Comparison of ENCODE assay signal across 17 cellular contexts in genomic region chr4:56320293-56320692, GRCh38.
"Had no signal": no experiment of that assay in that cellular context is flagged by ENCODE, and none has a peak within 500 bp of the region (broad histone marks: within the 10 kb centered on the region; RNA-seq: fewer than 3 reads in every experiment).

No MANE protein-coding gene starts in this region.

- H3K4me3 ChIP-seq: colonic mucosa, esophagus muscularis mucosa, gastrocnemius medialis, heart left ventricle, left lung, mucosa of descending colon, tibial artery, vagina had no signal

- H3K36me3 ChIP-seq: colonic mucosa, esophagus muscularis mucosa, gastrocnemius medialis, heart left ventricle, left lung, tibial artery, vagina had no signal

- H3K9ac ChIP-seq: parathyroid adenoma had no signal

- H3K9me3 Mint-ChIP-seq: activated T-helper 17 cell treated with anti-CD3 and anti-CD28 coated beads, Interleukin-2, amount 50 U/mL, for 72 hours; naive thymus-derived CD8-positive, alpha-beta T cell; stimulated activated effector memory CD8-positive, alpha-beta T cell treated with anti-CD3 and anti-CD28 coated beads, Interleukin-12 subunit alpha, Interleukin-12 subunit beta, amount 100 ng/mL, for 72 hours had no signal

- DNase-seq: activated CD4-positive, alpha-beta T cell treated with anti-CD3 and anti-CD28 coated beads, Interleukin-2, amount 50 U/mL, for 4 hours; activated naive CD4-positive, alpha-beta T cell treated with Interleukin-2 at 50 U/mL for 16 hours; activated T-cell treated with anti-CD3 and anti-CD28 coated beads for 4 hours; aorta; colonic mucosa; gastrocnemius medialis; heart left ventricle; left lung; mucosa of descending colon; naive thymus-derived CD8-positive, alpha-beta T cell; tibial artery had no signal

- H3K27me3 Mint-ChIP-seq: activated T-helper 17 cell treated with anti-CD3 and anti-CD28 coated beads, Interleukin-2, amount 50 U/mL, for 72 hours had no signal

- H3K4me1 ChIP-seq: colonic mucosa, esophagus muscularis mucosa, gastrocnemius medialis, heart left ventricle, left lung, parathyroid adenoma, tibial artery, vagina had no signal

- H3K4me1 Mint-ChIP-seq: activated T-helper 17 cell treated with anti-CD3 and anti-CD28 coated beads, Interleukin-2, amount 50 U/mL, for 72 hours; naive thymus-derived CD8-positive, alpha-beta T cell; stimulated activated effector memory CD8-positive, alpha-beta T cell treated with anti-CD3 and anti-CD28 coated beads, Interleukin-12 subunit alpha, Interleukin-12 subunit beta, amount 100 ng/mL, for 72 hours had no signal

- H3K4me3 Mint-ChIP-seq: activated T-helper 17 cell treated with anti-CD3 and anti-CD28 coated beads, Interleukin-2, amount 50 U/mL, for 72 hours; naive thymus-derived CD8-positive, alpha-beta T cell; stimulated activated effector memory CD8-positive, alpha-beta T cell treated with anti-CD3 and anti-CD28 coated beads, Interleukin-12 subunit alpha, Interleukin-12 subunit beta, amount 100 ng/mL, for 72 hours had no signal

- H3K27ac ChIP-seq: colonic mucosa, esophagus muscularis mucosa, gastrocnemius medialis, heart left ventricle, left lung, parathyroid adenoma, tibial artery, vagina had no signal

- H3K27me3 ChIP-seq: colonic mucosa, esophagus muscularis mucosa, gastrocnemius medialis, heart left ventricle, left lung, tibial artery, vagina had no signal

- H3K79me2 ChIP-seq: parathyroid adenoma had no signal

- H3K9me3 ChIP-seq: colonic mucosa, esophagus muscularis mucosa, gastrocnemius medialis, heart left ventricle, left lung, mucosa of descending colon, tibial artery, vagina had no signal

- H3K27ac Mint-ChIP-seq: activated T-helper 17 cell treated with anti-CD3 and anti-CD28 coated beads, Interleukin-2, amount 50 U/mL, for 72 hours; naive thymus-derived CD8-positive, alpha-beta T cell; stimulated activated effector memory CD8-positive, alpha-beta T cell treated with anti-CD3 and anti-CD28 coated beads, Interleukin-12 subunit alpha, Interleukin-12 subunit beta, amount 100 ng/mL, for 72 hours had no signal

- H2AFZ ChIP-seq: parathyroid adenoma had no signal

- ATAC-seq: activated CD4-positive, CD25-positive, alpha-beta regulatory T cell treated with anti-CD3 and anti-CD28 coated beads, Interleukin-2, amount 50 U/mL, for 24 hours; activated T-helper 17 cell treated with anti-CD3 and anti-CD28 coated beads, Interleukin-2, amount 50 U/mL, for 72 hours; gastrocnemius medialis; heart left ventricle; left lung; mucosa of descending colon; naive thymus-derived CD8-positive, alpha-beta T cell; stimulated activated effector memory CD8-positive, alpha-beta T cell treated with anti-CD3 and anti-CD28 coated beads, Interleukin-12 subunit alpha, Interleukin-12 subunit beta, amount 100 ng/mL, for 72 hours had no signal

- H3K36me3 Mint-ChIP-seq: naive thymus-derived CD8-positive, alpha-beta T cell; stimulated activated effector memory CD8-positive, alpha-beta T cell treated with anti-CD3 and anti-CD28 coated beads, Interleukin-12 subunit alpha, Interleukin-12 subunit beta, amount 100 ng/mL, for 72 hours had no signal
